In genomic region chr12:24709201-24709600, GRCh38 we compare ENCODE assay signal across 2 cellular contexts.
A peak's percentile ranks its signal among the peaks of the same experiment; 100 is the strongest.
TF ChIP-seq lines count a peak whose summit lies in the region.

No MANE protein-coding gene starts in this region.

TF ChIP-seq in SK-N-SH, 30 proteins besides CTCF, POLR2A, EP300 and RAD21 (continued from another document):
- TF ChIP-seq, protein P1, sequence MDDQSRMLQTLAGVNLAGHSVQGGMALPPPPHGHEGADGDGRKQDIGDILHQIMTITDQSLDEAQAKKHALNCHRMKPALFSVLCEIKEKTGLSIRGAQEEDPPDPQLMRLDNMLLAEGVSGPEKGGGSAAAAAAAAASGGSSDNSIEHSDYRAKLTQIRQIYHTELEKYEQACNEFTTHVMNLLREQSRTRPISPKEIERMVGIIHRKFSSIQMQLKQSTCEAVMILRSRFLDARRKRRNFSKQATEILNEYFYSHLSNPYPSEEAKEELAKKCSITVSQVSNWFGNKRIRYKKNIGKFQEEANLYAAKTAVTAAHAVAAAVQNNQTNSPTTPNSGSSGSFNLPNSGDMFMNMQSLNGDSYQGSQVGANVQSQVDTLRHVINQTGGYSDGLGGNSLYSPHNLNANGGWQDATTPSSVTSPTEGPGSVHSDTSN (IDR thresholded peaks at IDR 0.05) = no peak
- TF ChIP-seq POLR2AphosphoS5 (IDR thresholded peaks at IDR 0.05; ENCODE audit: low read depth, low read length) (no peak), TEAD4 (IDR thresholded peaks at IDR 0.05; ENCODE audit: borderline replicate concordance, insufficient read depth) (no peak), JUND (IDR thresholded peaks at IDR 0.05) (peak; percentile 22; the same call in 1 of the 2 replicates), GATA2 (CRISPR knock-in tag; IDR thresholded peaks at IDR 0.05) (no peak)

TF ChIP-seq in SK-N-SH treated with all-trans-retinoic acid at 6 μM for 48 hours, 23 proteins besides CTCF, POLR2A, EP300 and RAD21 (continued from another document):
- no peak for TF ChIP-seq CREB5 (CRISPR knock-in tag; IDR thresholded peaks at IDR 0.05; ENCODE audit: low read depth)
- TF ChIP-seq GLIS3 (CRISPR knock-in tag; IDR thresholded peaks at IDR 0.05) = no peak
- no peak for TF ChIP-seq CSDC2 (CRISPR knock-in tag; IDR thresholded peaks at IDR 0.05)
- no peak for TF ChIP-seq ZNF565 (CRISPR knock-in tag; conservative IDR thresholded peaks at IDR 0.05; ENCODE audit: low read depth)
